ENCODE assay signal across 14 cellular contexts in the genomic region with DNA sequence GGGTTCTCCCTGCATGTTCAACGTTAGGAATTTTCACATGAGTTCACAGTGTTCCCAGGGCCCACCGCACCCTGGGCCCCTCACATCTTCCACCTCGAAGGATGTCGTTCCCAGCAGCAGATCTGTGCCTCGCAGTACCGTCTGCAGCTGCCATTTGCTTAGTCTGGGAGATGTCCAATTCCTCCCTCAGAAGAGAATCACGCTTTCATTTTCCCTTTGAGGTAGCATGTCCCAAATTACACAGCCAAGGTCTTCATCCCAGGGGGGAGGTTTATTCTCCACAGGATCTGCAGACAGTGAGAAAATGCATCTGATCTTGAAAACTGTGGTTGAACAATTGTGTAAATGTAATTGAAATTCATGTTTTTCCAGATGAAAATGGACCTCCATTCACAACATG.
DNase-seq lines count a peak whose midpoint lies in the region; FAIRE-seq and TF ChIP-seq lines count a peak whose summit lies in the region.
"Had no signal": no experiment of that assay in that cellular context is flagged by ENCODE, and none has a peak within 500 bp of the region (broad histone marks: within the 10 kb centered on the region; RNA-seq: fewer than 3 reads in every experiment).

No MANE protein-coding gene starts in this region.

- no peak overlapping the region for H2AFZ ChIP-seq in SK-N-SH (ENCODE audit: low read depth)
- no peak overlapping the region for H2AFZ ChIP-seq in trophoblast cell (ENCODE audit: insufficient read depth, low read length, poor library complexity)

- no peak for DNase-seq in SK-N-SH
- peak; percentile 80 for DNase-seq in fibroblast of the aortic adventitia (ENCODE audit: low read depth)
- no peak for DNase-seq in trophoblast cell
- no peak for DNase-seq in SHP77 treated with DMSO at 0.1 percent for 48 hours (lab: John Stamatoyannopoulos, UW)
- no peak for DNase-seq in glutamatergic neuron
- DNase-seq in GM19239 (ENCODE audit: insufficient read length, low spot score) = no peak
- DNase-seq in SK-N-DZ (ENCODE audit: low spot score) = no peak
- DNase-seq: NCI-H187 treated with DMSO at 0.1 percent for 48 hours; occipital lobe; stimulated activated CD4-positive, alpha-beta T cell treated with anti-CD3 and anti-CD28 coated beads, Interleukin-4, amount 100 ng/mL, for 24 hours had no signal

- peak overlapping the region; percentile 2 for H2BK120ac ChIP-seq in trophoblast cell (ENCODE audit: insufficient read depth, low read length, poor library complexity)

- no peak overlapping the region for H3K27ac Mint-ChIP-seq in glutamatergic neuron (ENCODE audit: unreplicated experiment)
- H3K27ac Mint-ChIP-seq: CD14-positive monocyte; T-helper 2 cell treated with Interferon-gamma antibody and Interleukin-4, amounts not matched to agents 5 μg/mL and 100 μg/mL, for 36 hours had no signal

- no peaks in the 10 kb centered on the region for H3K79me2 ChIP-seq in SK-N-SH (ENCODE audit: insufficient read depth)
- peaks cover 3% of the 10 kb centered on the region for H3K79me2 ChIP-seq in trophoblast cell (ENCODE audit: control insufficient read depth, insufficient read depth, low read length, poor library complexity)

- no peak overlapping the region for H4K12ac ChIP-seq in trophoblast cell (ENCODE audit: low read depth, low read length)

- peaks cover 43% of the 10 kb centered on the region for H3K4me1 Mint-ChIP-seq in glutamatergic neuron (ENCODE audit: low read depth, unreplicated experiment)

- peaks cover 2% of the 10 kb centered on the region for H3K9me3 Mint-ChIP-seq in glutamatergic neuron (ENCODE audit: unreplicated experiment)

- H2BK12ac ChIP-seq in trophoblast cell (ENCODE audit: low read length) = peak overlapping the region; percentile 50

- POLR2A ChIA-PET in SK-N-SH (lab: Yijun Ruan, JAX) = no interaction called here

- peak overlapping the region in 5 of 11 experiments; percentile 1 to 76 (median 67); a peak in 6 of 22 replicates for H3K27ac ChIP-seq in BLaER1 treated with 17β-estradiol and CSF1 and Interleukin-3, amounts not matched to agents 10 nM and 100 nM
- peak overlapping the region in 1 of 2 experiments; percentile 81; a peak in 2 of 4 replicates for H3K27ac ChIP-seq in SK-N-SH (ENCODE audit: low read depth in 2 of 2, low read length in 1 of 2)
- no peak overlapping the region for H3K27ac ChIP-seq in trophoblast cell (ENCODE audit: low read depth, low read length)

- no peaks in the 10 kb centered on the region for H3K9me2 ChIP-seq in SK-N-SH

- TF ChIP-seq RAD21 in SK-N-SH (IDR thresholded peaks at IDR 0.05; ENCODE audit: low read length) = no peak

- H2BK5ac ChIP-seq in trophoblast cell (ENCODE audit: low read depth, low read length, poor library complexity) = no peak overlapping the region

- peaks cover 9% of the 10 kb centered on the region for H3F3A ChIP-seq in SK-N-SH (replicated peaks; ENCODE audit: insufficient read depth)

- no peaks in the 10 kb centered on the region; a peak in 1 of 22 replicates for H4K20me1 ChIP-seq in BLaER1 treated with 17β-estradiol and CSF1 and Interleukin-3, amounts not matched to agents 10 nM and 100 nM
- H4K20me1 ChIP-seq in SK-N-SH (ENCODE audit: insufficient read depth) = no peaks in the 10 kb centered on the region

- H3K4me3 Mint-ChIP-seq in glutamatergic neuron (ENCODE audit: unreplicated experiment) = no peak overlapping the region
- H3K4me3 Mint-ChIP-seq: CD14-positive monocyte had no signal

- H3K4me1 ChIP-seq in BLaER1 treated with 17β-estradiol and CSF1 and Interleukin-3, amounts not matched to agents 10 nM and 100 nM = peaks cover 61 to 69% (median 64%) of the 10 kb centered on the region in 10 experiments
- H3K4me1 ChIP-seq in SK-N-SH (ENCODE audit: control insufficient read depth in 1 of 2, insufficient read depth in 2 of 2, low read depth in 1 of 2, low read length in 1 of 2) (peaks cover 2 to 10% of the 10 kb centered on the region in 2 experiments; a peak in 3 of 4 replicates), trophoblast cell (ENCODE audit: control insufficient read depth in 1 of 2, insufficient read depth in 2 of 2, low read length in 2 of 2) (peaks cover 16 to 23% of the 10 kb centered on the region in 2 experiments)

- H3K18ac ChIP-seq in trophoblast cell (ENCODE audit: low read length) = peak overlapping the region; percentile 73

- H3K27me3 ChIP-seq in BLaER1 treated with 17β-estradiol and CSF1 and Interleukin-3, amounts not matched to agents 10 nM and 100 nM = no peaks in the 10 kb centered on the region
- H3K27me3 ChIP-seq in SK-N-SH (ENCODE audit: insufficient read depth) (no peaks in the 10 kb centered on the region), trophoblast cell (ENCODE audit: insufficient read depth, low read length) (no peaks in the 10 kb centered on the region)

- CTCF ChIA-PET in SK-N-SH (lab: Yijun Ruan, JAX) = interaction anchor here (0.6 to 0.9 kb wide), 3 partner anchors 10 to 75 kb away, joined by 3 read pairs; no protein-coding TSS in a partner anchor

- no peak overlapping the region for H3K4ac ChIP-seq in trophoblast cell (ENCODE audit: low read depth, low read length)

- H3K23ac ChIP-seq in trophoblast cell (ENCODE audit: low read length) = no peak overlapping the region

- H2AK5ac ChIP-seq in trophoblast cell (ENCODE audit: low read length) = peak overlapping the region; percentile 68

- H4K8ac ChIP-seq in trophoblast cell (ENCODE audit: low read depth, low read length) = peak overlapping the region; percentile 35

- FAIRE-seq in GM19239 (lab: Jason Lieb, UNC) = no peak
- FAIRE-seq: endometrium had no signal

- H3K79me1 ChIP-seq in trophoblast cell (ENCODE audit: low read length) = peaks cover 25% of the 10 kb centered on the region

- H4K91ac ChIP-seq in trophoblast cell (ENCODE audit: low read depth, low read length) = peak overlapping the region; percentile 43

- peaks cover 3% of the 10 kb centered on the region for H3K27me3 Mint-ChIP-seq in glutamatergic neuron (ENCODE audit: unreplicated experiment)

- no peak for TF ChIP-seq CTCF in SK-N-SH (IDR thresholded peaks at IDR 0.05)
- no peak for TF ChIP-seq CTCF in fibroblast of the aortic adventitia (IDR thresholded peaks at IDR 0.05; ENCODE audit: insufficient read depth, low read length)
- TF ChIP-seq CTCF in glutamatergic neuron (IDR thresholded peaks at IDR 0.05; ENCODE audit: partially characterized antibody, unreplicated experiment) = no peak

- 94% methylated on average over 7 of the region's 7 CpGs for WGBS in SK-N-SH (ENCODE audit: low lambda C conversion rate)
- no CpG with 5 or more reads among the region's 7 CpGs for WGBS in trophoblast cell (ENCODE audit: extremely low coverage, insufficient coverage, insufficient read length)

- no peak overlapping the region; a peak in 1 of 20 replicates for H3K4me3 ChIP-seq in BLaER1 treated with 17β-estradiol and CSF1 and Interleukin-3, amounts not matched to agents 10 nM and 100 nM
- no peak overlapping the region for H3K4me3 ChIP-seq in SK-N-SH (ENCODE audit: low read depth in 2 of 2, low read length in 1 of 2)
- no peak overlapping the region for H3K4me3 ChIP-seq in fibroblast of the aortic adventitia (ENCODE audit: low read depth, low read length)
- no peak overlapping the region for H3K4me3 ChIP-seq in trophoblast cell (ENCODE audit: low read depth, low read length)

- no peaks in the 10 kb centered on the region for H3K36me3 Mint-ChIP-seq in glutamatergic neuron (ENCODE audit: unreplicated experiment)
- H3K36me3 Mint-ChIP-seq: CD14-positive monocyte had no signal

- no peak overlapping the region for H3K9ac ChIP-seq in BLaER1 treated with 17β-estradiol and CSF1 and Interleukin-3, amounts not matched to agents 10 nM and 100 nM
- H3K9ac ChIP-seq in SK-N-SH (no peak overlapping the region), trophoblast cell (ENCODE audit: low read length) (no peak overlapping the region)

- peaks cover 0 to 4% (median 0%) of the 10 kb centered on the region in 11 experiments; a peak in 2 of 22 replicates for H3K36me3 ChIP-seq in BLaER1 treated with 17β-estradiol and CSF1 and Interleukin-3, amounts not matched to agents 10 nM and 100 nM
- H3K36me3 ChIP-seq in SK-N-SH (replicated peaks in 1 of 2; ENCODE audit: control insufficient read depth in 1 of 2, insufficient read depth in 2 of 2, low read length in 1 of 2) = no peaks in the 10 kb centered on the region
- no peaks in the 10 kb centered on the region for H3K36me3 ChIP-seq in trophoblast cell (ENCODE audit: control insufficient read depth in 1 of 2, insufficient read depth in 2 of 2, low read length in 2 of 2)

- H3K9me3 ChIP-seq in BLaER1 treated with 17β-estradiol and CSF1 and Interleukin-3, amounts not matched to agents 10 nM and 100 nM (replicated peaks in 1 of 11) = peaks cover 0 to 28% (median 19%) of the 10 kb centered on the region in 11 experiments; a peak in 16 of 22 replicates
- H3K9me3 ChIP-seq in SK-N-SH (no peaks in the 10 kb centered on the region), trophoblast cell (ENCODE audit: insufficient read depth, low read depth, low read length) (no peaks in the 10 kb centered on the region)

- H3K4me2 ChIP-seq in BLaER1 treated with 17β-estradiol and CSF1 and Interleukin-3, amounts not matched to agents 10 nM and 100 nM = peak overlapping the region; percentile 71 to 96 (median 87)
- H3K4me2 ChIP-seq in SK-N-SH (peak overlapping the region; percentile 26; the same call in 1 of the 2 replicates), trophoblast cell (ENCODE audit: low read length) (no peak overlapping the region)

- TF ChIP-seq EP300 in SK-N-SH (IDR thresholded peaks at IDR 0.05; ENCODE audit: borderline replicate concordance in 1 of 2, low read depth in 1 of 2, low read length in 1 of 2) = no peak

- peak overlapping the region; percentile 48 for H3K14ac ChIP-seq in trophoblast cell (ENCODE audit: low read length)
